In genomic region chr10:78757542-78757941, GRCh38 we compare ENCODE assay signal across 12 cellular contexts.
A peak's percentile ranks its signal among the peaks of the same experiment; 100 is the strongest.
DNase-seq lines count a peak whose midpoint lies in the region; ATAC-seq and TF ChIP-seq lines count a peak whose summit lies in the region.
"Had no signal": no experiment of that assay in that cellular context is flagged by ENCODE, and none has a peak within 500 bp of the region (broad histone marks: within the 10 kb centered on the region; RNA-seq: fewer than 3 reads in every experiment).

No MANE protein-coding gene starts in this region.

- no peaks in the 10 kb centered on the region for H3K9me3 Mint-ChIP-seq in activated CD4-positive, alpha-beta memory T cell treated with anti-CD3 and anti-CD28 coated beads for 36 hours
- H3K9me3 Mint-ChIP-seq: nephron progenitor cell had no signal

- no peak for TF ChIP-seq POLR2A in GM18505 (IDR thresholded peaks at IDR 0.05; ENCODE audit: borderline replicate concordance, extremely low read depth, insufficient read depth, insufficient read length)

- no peak overlapping the region for H3K4me3 Mint-ChIP-seq in activated CD4-positive, alpha-beta memory T cell treated with anti-CD3 and anti-CD28 coated beads for 36 hours
- H3K4me3 Mint-ChIP-seq: nephron progenitor cell had no signal

- H3K4me2 ChIP-seq in skeletal muscle satellite cell (ENCODE audit: low read length) = no peak overlapping the region

- peaks cover 14% of the 10 kb centered on the region for H3K27me3 Mint-ChIP-seq in activated CD4-positive, alpha-beta memory T cell treated with anti-CD3 and anti-CD28 coated beads for 36 hours

- CTCF ChIA-PET in activated CD4-positive, alpha-beta memory T cell treated with anti-CD3 and anti-CD28 coated beads for 36 hours (lab: Charles Lee) = no interaction called here

- H3K27ac Mint-ChIP-seq in activated CD4-positive, alpha-beta memory T cell treated with anti-CD3 and anti-CD28 coated beads for 36 hours = no peak overlapping the region
- H3K27ac Mint-ChIP-seq: nephron progenitor cell had no signal

- peaks cover 16% of the 10 kb centered on the region for H3K4me1 Mint-ChIP-seq in activated CD4-positive, alpha-beta memory T cell treated with anti-CD3 and anti-CD28 coated beads for 36 hours (ENCODE audit: low read depth)

- intact Hi-C loops in activated CD4-positive, alpha-beta memory T cell treated with anti-CD3 and anti-CD28 coated beads for 36 hours (cut with micrococcal nuclease) = loop anchor here (10.0 kb wide), 1 partner anchor 437 kb away; no protein-coding TSS in a partner anchor

- ATAC-seq in SK-N-SH treated with all-trans-retinoic acid at 6 μM for 48 hours (peak; percentile 46), HG03342 (IDR thresholded peaks at IDR 0.05; ENCODE audit: unreplicated experiment) (no peak), GM21515 (IDR thresholded peaks at IDR 0.05; ENCODE audit: unreplicated experiment) (no peak), GM18505 (IDR thresholded peaks at IDR 0.05; ENCODE audit: unreplicated experiment) (no peak)

- no peaks in the 10 kb centered on the region for H3K9me3 ChIP-seq in skeletal muscle satellite cell (replicated peaks; ENCODE audit: low read length)
- H3K9me3 ChIP-seq: gastroesophageal sphincter had no signal

- H3K4me1 ChIP-seq in skeletal muscle satellite cell (ENCODE audit: control insufficient read depth, insufficient read depth, low read length) = peaks cover 35% of the 10 kb centered on the region

- peaks cover 41% of the 10 kb centered on the region for H3K27me3 ChIP-seq in skeletal muscle satellite cell (ENCODE audit: control insufficient read depth, insufficient read depth, low read length)
- H3K27me3 ChIP-seq: gastroesophageal sphincter had no signal

- POLR2A ChIA-PET in activated CD4-positive, alpha-beta memory T cell treated with anti-CD3 and anti-CD28 coated beads for 36 hours (lab: Charles Lee) = no interaction called here

- H3K36me3 Mint-ChIP-seq in activated CD4-positive, alpha-beta memory T cell treated with anti-CD3 and anti-CD28 coated beads for 36 hours = no peaks in the 10 kb centered on the region

- no peaks in the 10 kb centered on the region for H3K36me3 ChIP-seq in skeletal muscle satellite cell (ENCODE audit: insufficient read depth, low read length)
- H3K36me3 ChIP-seq: gastroesophageal sphincter had no signal

- no peak overlapping the region for H3K4me3 ChIP-seq in skeletal muscle satellite cell (ENCODE audit: low read length)
- H3K4me3 ChIP-seq: gastroesophageal sphincter had no signal

- peak; percentile 73 for DNase-seq in GM04503 (ENCODE audit: low read depth)
- peak; percentile 68 for DNase-seq in glomerular visceral epithelial cell (ENCODE audit: extremely low spot score)
- no peak for DNase-seq in activated CD4-positive, alpha-beta memory T cell treated with anti-CD3 and anti-CD28 coated beads for 36 hours
- DNase-seq: activated CD4-positive, alpha-beta T cell treated with anti-CD3 and anti-CD28 coated beads, Interleukin-2, amount 50 U/mL, for 1 hour; NCI-H1092 treated with DMSO at 0.1 percent for 48 hours; nephron progenitor cell had no signal

- peak overlapping the region; percentile 12 for H3K9ac ChIP-seq in skeletal muscle satellite cell (ENCODE audit: low read depth, low read length)

TF ChIP-seq in SK-N-SH treated with all-trans-retinoic acid at 6 μM for 48 hours, 23 proteins besides CTCF, POLR2A, EP300 and RAD21:
- TF ChIP-seq ISL1 (CRISPR knock-in tag; IDR thresholded peaks at IDR 0.05) (no peak), CSDC2 (CRISPR knock-in tag; IDR thresholded peaks at IDR 0.05) (0 out of 2 replicates have a peak, but pooled peaks have one; percentile 6), TSHZ2 (CRISPR knock-in tag; IDR thresholded peaks at IDR 0.05) (no peak), BACH2 (CRISPR knock-in tag; IDR thresholded peaks at IDR 0.05; ENCODE audit: borderline replicate concordance) (no peak), ESRRG (CRISPR knock-in tag; IDR thresholded peaks at IDR 0.05) (no peak), ZFP3 (CRISPR knock-in tag; IDR thresholded peaks at IDR 0.05) (no peak), CREB5 (CRISPR knock-in tag; IDR thresholded peaks at IDR 0.05; ENCODE audit: low read depth) (no peak)
